ENCODE assay signal across 7 cellular contexts in genomic region chr15:40872791-40873526, GRCh38. TPM values are rescaled to one million over a fixed set of nuclear protein-coding genes. Genes with fewer than 3 reads are reported as not detected.
DNase-seq lines count a peak whose midpoint lies in the region; ATAC-seq and TF ChIP-seq lines count a peak whose summit lies in the region.
"Had no signal": no experiment of that assay in that cellular context is flagged by ENCODE, and none has a peak within 500 bp of the region (broad histone marks: within the 10 kb centered on the region; RNA-seq: fewer than 3 reads in every experiment).

No MANE protein-coding gene starts in this region.

- no peaks in the 10 kb centered on the region for H3K27me3 Mint-ChIP-seq in Calu3 (ENCODE audit: unreplicated experiment)

- H2BK15ac ChIP-seq in mesendoderm (replicated peaks; ENCODE audit: low read depth): no peak overlapping the region

- H3K4me1 ChIP-seq in mesendoderm (ENCODE audit: control insufficient read depth, low read depth, low read length): peaks cover 9% of the 10 kb centered on the region

- intact Hi-C loops in Calu3 (cut with micrococcal nuclease; ENCODE audit: unreplicated experiment): no loop called here

- no peaks in the 10 kb centered on the region for H3K27me3 ChIP-seq in mesendoderm (ENCODE audit: insufficient read depth, low read length, poor library complexity)

- H3K4me3 ChIP-seq in SK-N-MC (peak overlapping the region; percentile 89), mesendoderm (ENCODE audit: low read length) (no peak overlapping the region)

- H3K9me3 ChIP-seq in SK-N-MC (ENCODE audit: low read depth, low read length): no peaks in the 10 kb centered on the region
- H3K9me3 ChIP-seq: left lung had no signal

- H3K9ac ChIP-seq in SK-N-MC (ENCODE audit: insufficient read length): no peak overlapping the region
- no peak overlapping the region for H3K9ac ChIP-seq in mesendoderm (ENCODE audit: low read length)

- no peaks in the 10 kb centered on the region for H3K79me1 ChIP-seq in mesendoderm (ENCODE audit: low read length)

- H2AK5ac ChIP-seq in mesendoderm (ENCODE audit: low read length): no peak overlapping the region

- H3K9me3 Mint-ChIP-seq in Calu3 (ENCODE audit: low read depth, unreplicated experiment): no peaks in the 10 kb centered on the region

- H3K18ac ChIP-seq in mesendoderm (ENCODE audit: low read length): no peak overlapping the region

- no peak overlapping the region for H4K5ac ChIP-seq in mesendoderm (ENCODE audit: low read length)

- H3K56ac ChIP-seq in mesendoderm (ENCODE audit: low read length): peak overlapping the region; percentile 60

- peak overlapping the region; percentile 52 for H3K27ac Mint-ChIP-seq in Calu3 (ENCODE audit: unreplicated experiment)

- H3K27ac ChIP-seq in SK-N-MC (no peak overlapping the region), mesendoderm (ENCODE audit: low read depth, low read length) (no peak overlapping the region)
- H3K27ac ChIP-seq: left lung had no signal

- ATAC-seq in GM21717 (IDR thresholded peaks at IDR 0.05; ENCODE audit: unreplicated experiment): no peak

- H3K36me3 Mint-ChIP-seq in Calu3 (ENCODE audit: insufficient read depth, unreplicated experiment): peaks cover 27% of the 10 kb centered on the region

- H2BK5ac ChIP-seq in mesendoderm (ENCODE audit: low read length): no peak overlapping the region

- no peak overlapping the region for H2BK120ac ChIP-seq in mesendoderm (ENCODE audit: low read depth, low read length)

- H3K4ac ChIP-seq in mesendoderm (ENCODE audit: low read depth, low read length): no peak overlapping the region

- H4K8ac ChIP-seq in mesendoderm (ENCODE audit: low read depth, low read length): no peak overlapping the region

- BruUV-seq in Calu3 (replicated peaks; lab: Mats Ljungman, UMichigan): TSS peak; percentile 66

- no peak for TF ChIP-seq CTCF in Calu3 (IDR thresholded peaks at IDR 0.05; ENCODE audit: unreplicated experiment)

- H3K36me3 ChIP-seq in SK-N-MC (ENCODE audit: insufficient read depth, low read length) (no peaks in the 10 kb centered on the region), mesendoderm (ENCODE audit: control insufficient read depth, insufficient read depth, low read length) (no peaks in the 10 kb centered on the region)
- H3K36me3 ChIP-seq: left lung had no signal

- peak overlapping the region; percentile 95 for H3K4me2 ChIP-seq in mesendoderm (ENCODE audit: low read length)

- no CpG with 5 or more reads among the region's 27 CpGs for WGBS in mesendoderm (ENCODE audit: extremely low coverage, insufficient coverage, low lambda C conversion rate)

- H3K4me3 Mint-ChIP-seq in Calu3 (ENCODE audit: low read depth, unreplicated experiment): peak overlapping the region; percentile 71

- H3K23ac ChIP-seq in mesendoderm (ENCODE audit: low read length): no peak overlapping the region

- CTCF ChIA-PET in Calu3 (lab: Charles Lee): interaction anchor here (0.5 to 5.4 kb wide), 9 partner anchors 10 to 178 kb away, joined by 4 to 73 read pairs (median 6); partner anchors contain the start of genes RAD51 and VPS18

- DNase-seq in Calu3 (no peak), SK-N-MC (ENCODE audit: low read depth, low spot score) (no peak), mesendoderm (no peak), NCI-H1436 (lab: John Stamatoyannopoulos, UW) (no peak), Ammon's horn (ENCODE audit: low spot score) (no peak)

- no peaks in the 10 kb centered on the region for H3K79me2 ChIP-seq in mesendoderm (ENCODE audit: control insufficient read depth, insufficient read depth, low read length)

- peaks cover 34% of the 10 kb centered on the region for H3K4me1 Mint-ChIP-seq in Calu3 (ENCODE audit: low read depth, unreplicated experiment)

RNA-seq across cellular contexts. Expression of gene RHOV, which starts 1.1 kb away (rescaled TPM):
- total RNA-seq in Calu3 (2022): 4.2 and 4.9 TPM in 2 replicates
- 1.2 TPM for polyA plus RNA-seq in mesendoderm (2013, experiment 1 of 2)
- polyA plus RNA-seq in mesendoderm (2013, experiment 2 of 2): 1.2 TPM

RNA-seq across cellular contexts. Expression of gene VPS18, which starts 21.3 kb away (rescaled TPM):
- total RNA-seq in Calu3 (2022): 14.3 and 16.6 TPM in 2 replicates
- polyA plus RNA-seq in mesendoderm (2013, experiment 1 of 2): 11.7 TPM
- polyA plus RNA-seq in mesendoderm (2013, experiment 2 of 2): 11.5 TPM

RNA-seq across cellular contexts. Expression of gene SPINT1, which starts 29.1 kb away (rescaled TPM):
- total RNA-seq in Calu3 (2022): 93.7 and 98.4 TPM in 2 replicates
- 90.7 TPM for polyA plus RNA-seq in mesendoderm (2013, experiment 1 of 2)
- polyA plus RNA-seq in mesendoderm (2013, experiment 2 of 2): 92.6 TPM

RNA-seq across cellular contexts. Expression of gene PPP1R14D, which starts 44.5 kb away (rescaled TPM):
- total RNA-seq in Calu3 (2022): 0.51 and 1.7 TPM in 2 replicates
- polyA plus RNA-seq in mesendoderm (2013, experiment 1 of 2): not detected
- polyA plus RNA-seq in mesendoderm (2013, experiment 2 of 2): 0.06 TPM

RNA-seq across cellular contexts. Expression of gene DLL4, which starts 56.2 kb away (rescaled TPM):
- total RNA-seq in Calu3 (2022): not detected in 2 replicates
- 0.01 TPM for polyA plus RNA-seq in mesendoderm (2013, experiment 1 of 2)
- polyA plus RNA-seq in mesendoderm (2013, experiment 2 of 2): not detected
